8 cellular contexts compared by ENCODE assay signal in genomic region chr17:81329279-81329926, GRCh38. TPM values are rescaled to one million over a fixed set of nuclear protein-coding genes. Genes with fewer than 3 reads are reported as not detected.
A peak's percentile ranks its signal among the peaks of the same experiment; 100 is the strongest.
DNase-seq lines count a peak whose midpoint lies in the region; ATAC-seq and TF ChIP-seq lines count a peak whose summit lies in the region.

No MANE protein-coding gene starts in this region.

- peak overlapping the region; percentile 89 for H3K27ac Mint-ChIP-seq in glutamatergic neuron (ENCODE audit: unreplicated experiment)
- no peak overlapping the region for H3K27ac Mint-ChIP-seq in stimulated activated effector memory CD8-positive, alpha-beta T cell treated with anti-CD3 and anti-CD28 coated beads, Interleukin-12 subunit alpha, Interleukin-12 subunit beta, amount 100 ng/mL, for 72 hours

- H3K4me1 ChIP-seq in HUES48 (ENCODE audit: control insufficient read depth, insufficient read depth, low read length) (peaks cover 28% of the 10 kb centered on the region), prostate gland (replicated peaks) (peaks cover 15% of the 10 kb centered on the region)

- DNase-seq in AG10803 (ENCODE audit: low read depth) (peak; percentile 82), SW 1271 (lab: John Stamatoyannopoulos, UW) (peak; percentile 62 to 83), glutamatergic neuron (peak; percentile 84), prostate gland (ENCODE audit: low spot score) (peak; percentile 94)
- DNase-seq in stimulated activated CD4-positive, alpha-beta T cell treated with anti-CD3 and anti-CD28 coated beads, Interleukin-15, amount 100 ng/mL, for 24 hours, result no peak
- no peak for DNase-seq in stimulated activated effector memory CD8-positive, alpha-beta T cell treated with anti-CD3 and anti-CD28 coated beads, Interleukin-12 subunit alpha, Interleukin-12 subunit beta, amount 100 ng/mL, for 72 hours (ENCODE audit: low spot score in 2 of 2)

- H3K27ac ChIP-seq in HUES48 (ENCODE audit: low read depth, low read length), result peak overlapping the region; percentile 73
- peak overlapping the region; percentile 60 to 65 for H3K27ac ChIP-seq in prostate gland

- H3K27me3 ChIP-seq in HUES48 (ENCODE audit: control insufficient read depth, insufficient read depth, low read length) (no peaks in the 10 kb centered on the region), prostate gland (replicated peaks; ENCODE audit: insufficient read depth) (no peaks in the 10 kb centered on the region)

- peak overlapping the region; percentile 62 for H3K4me3 Mint-ChIP-seq in glutamatergic neuron (ENCODE audit: unreplicated experiment)
- H3K4me3 Mint-ChIP-seq in stimulated activated effector memory CD8-positive, alpha-beta T cell treated with anti-CD3 and anti-CD28 coated beads, Interleukin-12 subunit alpha, Interleukin-12 subunit beta, amount 100 ng/mL, for 72 hours, result no peak overlapping the region

- no peak overlapping the region for H3K9ac ChIP-seq in HUES48 (ENCODE audit: low read depth, low read length)

- H3K36me3 ChIP-seq in HUES48 (ENCODE audit: control insufficient read depth, insufficient read depth, low read length) (no peaks in the 10 kb centered on the region), prostate gland (no peaks in the 10 kb centered on the region)

- intact Hi-C loops in prostate gland (cut with DNase I), result no loop called here

- peaks cover 9% of the 10 kb centered on the region for H3K9me3 Mint-ChIP-seq in glutamatergic neuron (ENCODE audit: unreplicated experiment)
- H3K9me3 Mint-ChIP-seq in stimulated activated effector memory CD8-positive, alpha-beta T cell treated with anti-CD3 and anti-CD28 coated beads, Interleukin-12 subunit alpha, Interleukin-12 subunit beta, amount 100 ng/mL, for 72 hours, result no peaks in the 10 kb centered on the region

- no peaks in the 10 kb centered on the region for H3K36me3 Mint-ChIP-seq in glutamatergic neuron (ENCODE audit: unreplicated experiment)
- H3K36me3 Mint-ChIP-seq in stimulated activated effector memory CD8-positive, alpha-beta T cell treated with anti-CD3 and anti-CD28 coated beads, Interleukin-12 subunit alpha, Interleukin-12 subunit beta, amount 100 ng/mL, for 72 hours, result no peaks in the 10 kb centered on the region

- no peak for TF ChIP-seq POLR2A in prostate gland (IDR thresholded peaks at IDR 0.05)

- ATAC-seq in GM18868 (IDR thresholded peaks at IDR 0.05; ENCODE audit: unreplicated experiment), result no peak
- no peak for ATAC-seq in stimulated activated effector memory CD8-positive, alpha-beta T cell treated with anti-CD3 and anti-CD28 coated beads, Interleukin-12 subunit alpha, Interleukin-12 subunit beta, amount 100 ng/mL, for 72 hours

- H3K4me1 Mint-ChIP-seq in glutamatergic neuron (ENCODE audit: low read depth, unreplicated experiment), result peaks cover 18% of the 10 kb centered on the region
- no peaks in the 10 kb centered on the region for H3K4me1 Mint-ChIP-seq in stimulated activated effector memory CD8-positive, alpha-beta T cell treated with anti-CD3 and anti-CD28 coated beads, Interleukin-12 subunit alpha, Interleukin-12 subunit beta, amount 100 ng/mL, for 72 hours

- peaks cover 5% of the 10 kb centered on the region for H3K27me3 Mint-ChIP-seq in glutamatergic neuron (ENCODE audit: unreplicated experiment)

- H3K4me3 ChIP-seq in AG10803 (ENCODE audit: low read length) (no peak overlapping the region), HUES48 (ENCODE audit: low read depth, low read length) (no peak overlapping the region), prostate gland (no peak overlapping the region)

- WGBS in prostate gland, result 13% methylated on average over 20 of the region's 22 CpGs

- no peaks in the 10 kb centered on the region for H3K9me3 ChIP-seq in HUES48 (ENCODE audit: control insufficient read depth, insufficient read depth, low read length)
- no peaks in the 10 kb centered on the region for H3K9me3 ChIP-seq in prostate gland

- TF ChIP-seq CTCF in AG10803 (conservative IDR thresholded peaks at IDR 0.05; ENCODE audit: low read length) (no peak), glutamatergic neuron (IDR thresholded peaks at IDR 0.05; ENCODE audit: partially characterized antibody, unreplicated experiment) (no peak), prostate gland (IDR thresholded peaks at IDR 0.05) (peak in 1 of 4 experiments; percentile 4)

RNA-seq across cellular contexts. Expression of gene SLC38A10, which starts 34.3 kb away (rescaled TPM):
- 92.4 TPM for total RNA-seq in glutamatergic neuron (ENCODE audit: unreplicated experiment)
- 100 to 1,000 TPM; 104 to 167 TPM for total RNA-seq in prostate gland

Comparison
In these comparisons a context has a peak if more than half of its experiments do, and no peak if none do; other contexts are left out.
1. DNase-seq: peak in AG10803 (single experiment), SW 1271 (2 of 2), glutamatergic neuron (single experiment) and prostate gland (single experiment); none in stimulated activated CD4-positive, alpha-beta T cell treated with anti-CD3 and anti-CD28 coated beads, Interleukin-15, amount 100 ng/mL, for 24 hours (single experiment) and stimulated activated effector memory CD8-positive, alpha-beta T cell treated with anti-CD3 and anti-CD28 coated beads, Interleukin-12 subunit alpha, Interleukin-12 subunit beta, amount 100 ng/mL, for 72 hours (0 of 2).